Comparison of ENCODE assay signal across 1 cellular context in genomic region chr11:43937434-43938411, GRCh38.
TF ChIP-seq lines count a peak whose summit lies in the region.

No MANE protein-coding gene starts in this region.

TF ChIP-seq in H1, 55 proteins besides CTCF, POLR2A, EP300 and RAD21:
- TF ChIP-seq E2F6 (IDR thresholded peaks at IDR 0.05): no peak
- peak; percentile 23; the same call in 1 of the 2 replicates for TF ChIP-seq BACH1 (IDR thresholded peaks at IDR 0.05; ENCODE audit: low read length)
- TF ChIP-seq MAFK (IDR thresholded peaks at IDR 0.05; ENCODE audit: low read depth, low read length): 0 out of 2 replicates have a peak, but pooled peaks have one; percentile 9
